1 cellular context compared by ENCODE assay signal in the genomic region with DNA sequence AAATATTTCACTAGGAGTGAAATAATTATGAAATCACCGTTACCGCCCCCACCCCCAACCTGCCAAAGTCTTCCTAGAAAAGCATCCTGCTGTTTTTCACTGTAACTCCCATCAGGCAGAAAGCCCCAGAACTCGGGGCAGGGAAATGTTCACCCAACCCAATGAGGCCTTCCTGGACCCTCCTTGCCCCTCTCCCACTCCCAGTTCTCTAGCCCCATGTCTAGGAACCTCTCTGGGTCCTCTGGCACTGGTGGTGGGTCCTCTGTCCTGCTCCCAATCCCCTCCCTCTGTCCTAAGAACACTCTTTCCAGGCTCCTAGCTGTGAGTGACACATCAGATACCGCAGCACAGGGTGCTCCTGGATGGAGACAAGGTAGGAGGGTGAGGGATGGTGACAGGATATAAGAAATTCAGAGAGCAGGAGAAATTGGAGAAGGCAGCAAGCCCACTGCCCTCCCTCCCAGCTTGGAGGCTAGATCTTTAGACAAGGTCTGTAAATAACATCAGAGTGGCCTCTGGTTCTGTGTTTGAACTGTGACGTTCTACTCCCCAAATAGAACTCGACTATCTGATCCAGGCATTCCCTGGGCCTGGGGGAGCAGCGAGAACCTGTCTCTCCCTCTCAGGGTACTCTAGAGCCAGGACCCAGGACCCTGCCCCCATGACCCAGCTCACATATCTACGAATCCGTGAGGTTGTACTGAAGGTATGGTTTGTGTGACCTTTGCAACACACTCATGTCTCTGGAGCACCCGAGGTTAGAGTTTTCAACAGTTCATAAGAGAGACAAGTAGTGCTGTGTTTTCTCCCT.
TF ChIP-seq lines count a peak whose summit lies in the region.

No MANE protein-coding gene starts in this region.

TF ChIP-seq in HepG2, 621 proteins besides CTCF, POLR2A, EP300 and RAD21:
- TF ChIP-seq MEF2D (CRISPR knock-in tag; IDR thresholded peaks at IDR 0.05) (peak; percentile 72; the same call in 1 of the 2 replicates), SIX4 (CRISPR knock-in tag; IDR thresholded peaks at IDR 0.05) (peak; percentile 32; the same call in 1 of the 2 replicates), ZFX (CRISPR knock-in tag; IDR thresholded peaks at IDR 0.05; ENCODE audit: low read depth) (0 out of 2 replicates have a peak, but pooled peaks have one; percentile 3), SOX13 (IDR thresholded peaks at IDR 0.05) (no peak), SOX13 (CRISPR knock-in tag; conservative IDR thresholded peaks at IDR 0.05 in 1 of 2, IDR thresholded peaks at IDR 0.05 in 1 of 2) (0 out of 4 replicates have a peak, but pooled peaks of 1 of the 2 experiments have one; percentile 1), LCORL (IDR thresholded peaks at IDR 0.05) (no peak), LCORL (CRISPR knock-in tag; IDR thresholded peaks at IDR 0.05) (peak; percentile 39; the same call in 1 of the 2 replicates), FOXA1 (IDR thresholded peaks at IDR 0.05) (no peak), FOXA1 (CRISPR knock-in tag; IDR thresholded peaks at IDR 0.05) (0 out of 2 replicates have a peak, but pooled peaks have one; percentile 9), RFX3 (CRISPR knock-in tag; IDR thresholded peaks at IDR 0.05) (no peak), NRL (CRISPR knock-in tag; IDR thresholded peaks at IDR 0.05; ENCODE audit: borderline replicate concordance) (no peak)
- TF ChIP-seq, protein P1, sequence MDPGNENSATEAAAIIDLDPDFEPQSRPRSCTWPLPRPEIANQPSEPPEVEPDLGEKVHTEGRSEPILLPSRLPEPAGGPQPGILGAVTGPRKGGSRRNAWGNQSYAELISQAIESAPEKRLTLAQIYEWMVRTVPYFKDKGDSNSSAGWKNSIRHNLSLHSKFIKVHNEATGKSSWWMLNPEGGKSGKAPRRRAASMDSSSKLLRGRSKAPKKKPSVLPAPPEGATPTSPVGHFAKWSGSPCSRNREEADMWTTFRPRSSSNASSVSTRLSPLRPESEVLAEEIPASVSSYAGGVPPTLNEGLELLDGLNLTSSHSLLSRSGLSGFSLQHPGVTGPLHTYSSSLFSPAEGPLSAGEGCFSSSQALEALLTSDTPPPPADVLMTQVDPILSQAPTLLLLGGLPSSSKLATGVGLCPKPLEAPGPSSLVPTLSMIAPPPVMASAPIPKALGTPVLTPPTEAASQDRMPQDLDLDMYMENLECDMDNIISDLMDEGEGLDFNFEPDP (CRISPR knock-in tag; conservative IDR thresholded peaks at IDR 0.05), result no peak
- TF ChIP-seq, protein P2, sequence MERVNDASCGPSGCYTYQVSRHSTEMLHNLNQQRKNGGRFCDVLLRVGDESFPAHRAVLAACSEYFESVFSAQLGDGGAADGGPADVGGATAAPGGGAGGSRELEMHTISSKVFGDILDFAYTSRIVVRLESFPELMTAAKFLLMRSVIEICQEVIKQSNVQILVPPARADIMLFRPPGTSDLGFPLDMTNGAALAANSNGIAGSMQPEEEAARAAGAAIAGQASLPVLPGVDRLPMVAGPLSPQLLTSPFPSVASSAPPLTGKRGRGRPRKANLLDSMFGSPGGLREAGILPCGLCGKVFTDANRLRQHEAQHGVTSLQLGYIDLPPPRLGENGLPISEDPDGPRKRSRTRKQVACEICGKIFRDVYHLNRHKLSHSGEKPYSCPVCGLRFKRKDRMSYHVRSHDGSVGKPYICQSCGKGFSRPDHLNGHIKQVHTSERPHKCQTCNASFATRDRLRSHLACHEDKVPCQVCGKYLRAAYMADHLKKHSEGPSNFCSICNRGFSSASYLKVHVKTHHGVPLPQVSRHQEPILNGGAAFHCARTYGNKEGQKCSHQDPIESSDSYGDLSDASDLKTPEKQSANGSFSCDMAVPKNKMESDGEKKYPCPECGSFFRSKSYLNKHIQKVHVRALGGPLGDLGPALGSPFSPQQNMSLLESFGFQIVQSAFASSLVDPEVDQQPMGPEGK (CRISPR knock-in tag; IDR thresholded peaks at IDR 0.05), result 0 out of 2 replicates have a peak, but pooled peaks have one; percentile 14
- TF ChIP-seq, protein P3, sequence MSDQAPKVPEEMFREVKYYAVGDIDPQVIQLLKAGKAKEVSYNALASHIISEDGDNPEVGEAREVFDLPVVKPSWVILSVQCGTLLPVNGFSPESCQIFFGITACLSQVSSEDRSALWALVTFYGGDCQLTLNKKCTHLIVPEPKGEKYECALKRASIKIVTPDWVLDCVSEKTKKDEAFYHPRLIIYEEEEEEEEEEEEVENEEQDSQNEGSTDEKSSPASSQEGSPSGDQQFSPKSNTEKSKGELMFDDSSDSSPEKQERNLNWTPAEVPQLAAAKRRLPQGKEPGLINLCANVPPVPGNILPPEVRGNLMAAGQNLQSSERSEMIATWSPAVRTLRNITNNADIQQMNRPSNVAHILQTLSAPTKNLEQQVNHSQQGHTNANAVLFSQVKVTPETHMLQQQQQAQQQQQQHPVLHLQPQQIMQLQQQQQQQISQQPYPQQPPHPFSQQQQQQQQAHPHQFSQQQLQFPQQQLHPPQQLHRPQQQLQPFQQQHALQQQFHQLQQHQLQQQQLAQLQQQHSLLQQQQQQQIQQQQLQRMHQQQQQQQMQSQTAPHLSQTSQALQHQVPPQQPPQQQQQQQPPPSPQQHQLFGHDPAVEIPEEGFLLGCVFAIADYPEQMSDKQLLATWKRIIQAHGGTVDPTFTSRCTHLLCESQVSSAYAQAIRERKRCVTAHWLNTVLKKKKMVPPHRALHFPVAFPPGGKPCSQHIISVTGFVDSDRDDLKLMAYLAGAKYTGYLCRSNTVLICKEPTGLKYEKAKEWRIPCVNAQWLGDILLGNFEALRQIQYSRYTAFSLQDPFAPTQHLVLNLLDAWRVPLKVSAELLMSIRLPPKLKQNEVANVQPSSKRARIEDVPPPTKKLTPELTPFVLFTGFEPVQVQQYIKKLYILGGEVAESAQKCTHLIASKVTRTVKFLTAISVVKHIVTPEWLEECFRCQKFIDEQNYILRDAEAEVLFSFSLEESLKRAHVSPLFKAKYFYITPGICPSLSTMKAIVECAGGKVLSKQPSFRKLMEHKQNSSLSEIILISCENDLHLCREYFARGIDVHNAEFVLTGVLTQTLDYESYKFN (CRISPR knock-in tag; conservative IDR thresholded peaks at IDR 0.05), result peak; percentile 34; the same call in 1 of the 2 replicates
- TF ChIP-seq, protein P4, sequence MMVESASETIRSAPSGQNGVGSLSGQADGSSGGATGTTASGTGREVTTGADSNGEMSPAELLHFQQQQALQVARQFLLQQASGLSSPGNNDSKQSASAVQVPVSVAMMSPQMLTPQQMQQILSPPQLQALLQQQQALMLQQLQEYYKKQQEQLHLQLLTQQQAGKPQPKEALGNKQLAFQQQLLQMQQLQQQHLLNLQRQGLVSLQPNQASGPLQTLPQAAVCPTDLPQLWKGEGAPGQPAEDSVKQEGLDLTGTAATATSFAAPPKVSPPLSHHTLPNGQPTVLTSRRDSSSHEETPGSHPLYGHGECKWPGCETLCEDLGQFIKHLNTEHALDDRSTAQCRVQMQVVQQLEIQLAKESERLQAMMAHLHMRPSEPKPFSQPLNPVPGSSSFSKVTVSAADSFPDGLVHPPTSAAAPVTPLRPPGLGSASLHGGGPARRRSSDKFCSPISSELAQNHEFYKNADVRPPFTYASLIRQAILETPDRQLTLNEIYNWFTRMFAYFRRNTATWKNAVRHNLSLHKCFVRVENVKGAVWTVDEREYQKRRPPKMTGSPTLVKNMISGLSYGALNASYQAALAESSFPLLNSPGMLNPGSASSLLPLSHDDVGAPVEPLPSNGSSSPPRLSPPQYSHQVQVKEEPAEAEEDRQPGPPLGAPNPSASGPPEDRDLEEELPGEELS (CRISPR knock-in tag; IDR thresholded peaks at IDR 0.05), result 0 out of 2 replicates have a peak, but pooled peaks have one; percentile 45
- TF ChIP-seq, protein P5, sequence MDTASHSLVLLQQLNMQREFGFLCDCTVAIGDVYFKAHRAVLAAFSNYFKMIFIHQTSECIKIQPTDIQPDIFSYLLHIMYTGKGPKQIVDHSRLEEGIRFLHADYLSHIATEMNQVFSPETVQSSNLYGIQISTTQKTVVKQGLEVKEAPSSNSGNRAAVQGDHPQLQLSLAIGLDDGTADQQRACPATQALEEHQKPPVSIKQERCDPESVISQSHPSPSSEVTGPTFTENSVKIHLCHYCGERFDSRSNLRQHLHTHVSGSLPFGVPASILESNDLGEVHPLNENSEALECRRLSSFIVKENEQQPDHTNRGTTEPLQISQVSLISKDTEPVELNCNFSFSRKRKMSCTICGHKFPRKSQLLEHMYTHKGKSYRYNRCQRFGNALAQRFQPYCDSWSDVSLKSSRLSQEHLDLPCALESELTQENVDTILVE (CRISPR knock-in tag; IDR thresholded peaks at IDR 0.05), result no peak
